Comparison of ENCODE assay signal across 28 cellular contexts in the genomic region with DNA sequence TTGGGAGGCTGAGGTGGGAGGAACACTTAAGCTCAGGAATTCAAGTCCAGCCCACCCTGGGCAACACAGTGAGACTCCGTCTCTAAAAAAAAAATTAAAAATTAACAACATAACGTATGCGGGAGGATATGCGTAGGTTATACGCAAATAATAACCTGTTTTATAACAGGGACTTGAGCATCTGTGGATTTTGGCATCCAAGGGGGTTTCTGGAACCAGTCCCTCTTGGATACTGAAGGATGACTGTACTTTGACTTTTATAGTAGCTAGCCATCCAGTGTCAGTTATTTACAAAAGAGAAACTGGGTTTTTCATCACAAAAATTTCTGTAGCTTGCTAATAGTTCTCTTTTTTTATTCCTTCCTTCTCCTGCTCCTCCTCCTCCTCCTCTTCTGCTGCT.
"Had no signal": no experiment of that assay in that cellular context is flagged by ENCODE, and none has a peak within 500 bp of the region (broad histone marks: within the 10 kb centered on the region; RNA-seq: fewer than 3 reads in every experiment).

No MANE protein-coding gene starts in this region.

- H3K36me3 ChIP-seq: esophagus squamous epithelium, prostate gland had no signal

- H3K27ac ChIP-seq: esophagus squamous epithelium, foreskin keratinocyte, heart left ventricle, hepatocyte, parathyroid adenoma, prostate gland, right atrium auricular region, testis, tibial artery had no signal

- DNase-seq: cortex of kidney; effector memory CD8-positive, alpha-beta T cell; erythroblast; esophagus squamous epithelium; foreskin keratinocyte; heart left ventricle; kidney; naive B cell; stimulated activated CD4-positive, alpha-beta T cell treated with anti-CD3 and anti-CD28 coated beads, Interleukin-2, amount 100 ng/mL, for 24 hours; stimulated activated CD4-positive, alpha-beta T cell treated with anti-CD3 and anti-CD28 coated beads, Interleukin-4, amount 100 ng/mL, for 24 hours; stimulated activated naive CD8-positive, alpha-beta T cell treated with anti-CD3 and anti-CD28 coated beads, Interleukin-15, Interleukin-2, amounts not matched to agents 100 U/mL and 50 U/mL, for 24 hours; substantia nigra; testis; tibial artery had no signal

- H3K4me2 ChIP-seq: hepatocyte, smooth muscle cell had no signal

- H3K9ac ChIP-seq: parathyroid adenoma had no signal

- H3K27me3 ChIP-seq: esophagus squamous epithelium, foreskin keratinocyte, gastroesophageal sphincter, heart left ventricle, hepatocyte, right atrium auricular region, testis, tibial artery had no signal

- H3K79me2 ChIP-seq: hepatocyte had no signal

- H3K27me3 Mint-ChIP-seq: effector memory CD8-positive, alpha-beta T cell; memory B cell; naive B cell; natural killer cell treated with Interleukin-12 subunit alpha and Interleukin-12 subunit beta and Interleukin-15 and Interleukin-18, amount 100 ng/mL, for 72 hours; stimulated activated memory B cell treated with anti-CD40 and anti-IgM and Interleukin-4, amounts not matched to agents 10 μg/mL and 1 μg/mL and 100 μg/mL, for 72 hours; type B pancreatic cell had no signal

- H3K36me3 Mint-ChIP-seq: natural killer cell treated with Interleukin-12 subunit alpha and Interleukin-12 subunit beta and Interleukin-15 and Interleukin-18, amount 100 ng/mL, for 72 hours; type B pancreatic cell had no signal

- H3K4me1 ChIP-seq: foreskin keratinocyte, parathyroid adenoma, prostate gland, testis had no signal

- H3K4me3 ChIP-seq: esophagus squamous epithelium, gastroesophageal sphincter, heart left ventricle, hepatocyte, lung, prostate gland, right atrium auricular region, smooth muscle cell, testis, tibial artery had no signal

- H2AFZ ChIP-seq: hepatocyte, parathyroid adenoma had no signal

- ATAC-seq: effector memory CD8-positive, alpha-beta T cell; foreskin keratinocyte; gastroesophageal sphincter; heart left ventricle; left lobe of liver; natural killer cell treated with Interleukin-12 subunit alpha and Interleukin-12 subunit beta and Interleukin-15 and Interleukin-18, amount 100 ng/mL, for 72 hours; sciatic nerve; stimulated activated memory B cell treated with anti-CD40 and anti-IgM and Interleukin-4, amounts not matched to agents 10 μg/mL and 1 μg/mL and 100 μg/mL, for 72 hours; stimulated activated naive CD8-positive, alpha-beta T cell treated with anti-CD3 and anti-CD28 coated beads, Interleukin-15, Interleukin-2, amounts not matched to agents 100 U/mL and 50 U/mL, for 24 hours had no signal

- H3K9me3 ChIP-seq: esophagus squamous epithelium, gastroesophageal sphincter, heart left ventricle, prostate gland, right atrium auricular region, testis, tibial artery had no signal

- H3K27ac Mint-ChIP-seq: memory B cell; naive B cell; natural killer cell treated with Interleukin-12 subunit alpha and Interleukin-12 subunit beta and Interleukin-15 and Interleukin-18, amount 100 ng/mL, for 72 hours; stimulated activated memory B cell treated with anti-CD40 and anti-IgM and Interleukin-4, amounts not matched to agents 10 μg/mL and 1 μg/mL and 100 μg/mL, for 72 hours; type B pancreatic cell had no signal

- H3K9me3 Mint-ChIP-seq: effector memory CD8-positive, alpha-beta T cell; memory B cell; naive B cell; natural killer cell treated with Interleukin-12 subunit alpha and Interleukin-12 subunit beta and Interleukin-15 and Interleukin-18, amount 100 ng/mL, for 72 hours; neural crest cell; stimulated activated memory B cell treated with anti-CD40 and anti-IgM and Interleukin-4, amounts not matched to agents 10 μg/mL and 1 μg/mL and 100 μg/mL, for 72 hours; type B pancreatic cell had no signal

- H3K4me3 Mint-ChIP-seq: effector memory CD8-positive, alpha-beta T cell; memory B cell; naive B cell; natural killer cell treated with Interleukin-12 subunit alpha and Interleukin-12 subunit beta and Interleukin-15 and Interleukin-18, amount 100 ng/mL, for 72 hours; neural crest cell; stimulated activated memory B cell treated with anti-CD40 and anti-IgM and Interleukin-4, amounts not matched to agents 10 μg/mL and 1 μg/mL and 100 μg/mL, for 72 hours; type B pancreatic cell had no signal
